Comparison of ENCODE assay signal across 13 cellular contexts in genomic region chr11:119795231-119795630, GRCh38.
DNase-seq lines count a peak whose midpoint lies in the region; FAIRE-seq and TF ChIP-seq lines count a peak whose summit lies in the region.
"Had no signal": no experiment of that assay in that cellular context is flagged by ENCODE, and none has a peak within 500 bp of the region (broad histone marks: within the 10 kb centered on the region; RNA-seq: fewer than 3 reads in every experiment).

No MANE protein-coding gene starts in this region.

- POLR2A ChIA-PET in A673 (lab: Charles Lee; ENCODE audit: low non-redundant PET), result no interaction called here
- POLR2A ChIA-PET in activated CD4-positive, alpha-beta memory T cell treated with anti-CD3 and anti-CD28 coated beads for 36 hours (lab: Charles Lee), result no interaction called here

- no peaks in the 10 kb centered on the region for H3K9me3 Mint-ChIP-seq in activated CD4-positive, alpha-beta memory T cell treated with anti-CD3 and anti-CD28 coated beads for 36 hours
- H3K9me3 Mint-ChIP-seq: naive thymus-derived CD8-positive, alpha-beta T cell had no signal

- FAIRE-seq in kidney (lab: Jason Lieb, UNC), result no peak

- H3K36me3 ChIP-seq in A673 (ENCODE audit: insufficient read depth, low read length, poor library complexity, severe bottlenecking) (no peaks in the 10 kb centered on the region), brain microvascular endothelial cell (replicated peaks) (no peaks in the 10 kb centered on the region), kidney (ENCODE audit: control insufficient read depth in 1 of 2, insufficient read depth in 2 of 2, low read length in 2 of 2) (no peaks in the 10 kb centered on the region)

- BruUV-seq in A673 (replicated peaks; lab: Mats Ljungman, UMichigan), result no TSS peak

- no peak overlapping the region for H3K27ac Mint-ChIP-seq in activated CD4-positive, alpha-beta memory T cell treated with anti-CD3 and anti-CD28 coated beads for 36 hours
- H3K27ac Mint-ChIP-seq: naive thymus-derived CD8-positive, alpha-beta T cell had no signal

- TF ChIP-seq CTCF in A673 (conservative IDR thresholded peaks at IDR 0.05; ENCODE audit: low read depth, low read length), result no peak
- no peak for TF ChIP-seq CTCF in brain microvascular endothelial cell (IDR thresholded peaks at IDR 0.05; ENCODE audit: low read depth, low read length, missing control alignments)
- no peak for TF ChIP-seq CTCF in kidney (IDR thresholded peaks at IDR 0.05; ENCODE audit: borderline replicate concordance, extremely low read depth, insufficient read depth)

- H3K4me1 ChIP-seq in A673 (ENCODE audit: insufficient read depth, low read length, poor library complexity, severe bottlenecking) (peaks cover 14% of the 10 kb centered on the region), kidney (ENCODE audit: control insufficient read depth in 1 of 2, insufficient read depth in 1 of 2, low read depth in 1 of 2, low read length in 2 of 2) (no peaks in the 10 kb centered on the region)

- DNase-seq in A673 (ENCODE audit: low spot score) (peak; percentile 43), HPDE6-E6E7 (ENCODE audit: extremely low spot score) (peak; percentile 71), brain microvascular endothelial cell (peak; percentile 94), kidney (peak; percentile 32), NCI-H524 (lab: John Stamatoyannopoulos, UW) (no peak)
- DNase-seq in activated CD4-positive, alpha-beta memory T cell treated with anti-CD3 and anti-CD28 coated beads for 36 hours, result no peak
- no peak for DNase-seq in activated T-cell treated with anti-CD3 and anti-CD28 coated beads, Interleukin-2, amount 50 U/mL, for 1 hour
- no peak for DNase-seq in activated CD4-positive, alpha-beta T cell treated with anti-CD3 and anti-CD28 coated beads for 4 hours
- DNase-seq: activated CD8-positive, alpha-beta memory T cell treated with anti-CD3 and anti-CD28 coated beads, Interleukin-2, amount 50 U/mL, for 48 hours; kidney glomerular epithelial cell; naive thymus-derived CD8-positive, alpha-beta T cell; stimulated activated CD4-positive, alpha-beta T cell treated with anti-CD3 and anti-CD28 coated beads, Interleukin-15, amount 100 ng/mL, for 24 hours; stimulated activated naive CD4-positive, alpha-beta T cell treated with Interleukin-2 at 50 U/mL for 16 hours had no signal

- CTCF ChIA-PET in A673 (lab: Charles Lee), result no interaction called here
- CTCF ChIA-PET in activated CD4-positive, alpha-beta memory T cell treated with anti-CD3 and anti-CD28 coated beads for 36 hours (lab: Charles Lee), result no interaction called here

- H3K4me3 ChIP-seq in A673 (ENCODE audit: low read depth, low read length, poor library complexity, severe bottlenecking), result no peak overlapping the region
- H3K4me3 ChIP-seq in brain microvascular endothelial cell (ENCODE audit: low read depth, low read length), result no peak overlapping the region
- no peak overlapping the region for H3K4me3 ChIP-seq in kidney (ENCODE audit: low read length in 2 of 2)

- H3K4me1 Mint-ChIP-seq in activated CD4-positive, alpha-beta memory T cell treated with anti-CD3 and anti-CD28 coated beads for 36 hours (ENCODE audit: low read depth), result no peaks in the 10 kb centered on the region
- H3K4me1 Mint-ChIP-seq: naive thymus-derived CD8-positive, alpha-beta T cell had no signal

- H3K27me3 ChIP-seq in A673 (replicated peaks; ENCODE audit: insufficient read depth, low read depth, low read length, poor library complexity) (peaks cover 3% of the 10 kb centered on the region), brain microvascular endothelial cell (replicated peaks) (no peaks in the 10 kb centered on the region)

- H3K9me3 ChIP-seq in A673 (ENCODE audit: low read depth, low read length, poor library complexity, severe bottlenecking) (no peaks in the 10 kb centered on the region), kidney (ENCODE audit: control insufficient read depth in 1 of 2, low read length in 2 of 2) (no peaks in the 10 kb centered on the region)

- no peak overlapping the region for H3K9ac ChIP-seq in kidney (ENCODE audit: low read length in 2 of 2)

- H3K27ac ChIP-seq in A673 (ENCODE audit: low read depth, low read length, poor library complexity, severe bottlenecking) (no peak overlapping the region), brain microvascular endothelial cell (peak overlapping the region; percentile 35), kidney (ENCODE audit: low read depth in 2 of 2, low read length in 2 of 2) (no peak overlapping the region)

- H3K27me3 Mint-ChIP-seq in activated CD4-positive, alpha-beta memory T cell treated with anti-CD3 and anti-CD28 coated beads for 36 hours, result peaks cover 17% of the 10 kb centered on the region

- intact Hi-C loops in A673 (cut with micrococcal nuclease; ENCODE audit: unreplicated experiment) (no loop called here), kidney (cut with DNase I) (no loop called here)
- intact Hi-C loops in activated CD4-positive, alpha-beta memory T cell treated with anti-CD3 and anti-CD28 coated beads for 36 hours (cut with micrococcal nuclease), result no loop called here

- H3K4me3 Mint-ChIP-seq in activated CD4-positive, alpha-beta memory T cell treated with anti-CD3 and anti-CD28 coated beads for 36 hours, result no peak overlapping the region
- H3K4me3 Mint-ChIP-seq: naive thymus-derived CD8-positive, alpha-beta T cell had no signal

- in situ Hi-C loops in brain microvascular endothelial cell (cut with HindIII; ENCODE audit: low pct_ligation_motif_present, low sequenced_read_pairs), result no loop called here

- H3K36me3 Mint-ChIP-seq in activated CD4-positive, alpha-beta memory T cell treated with anti-CD3 and anti-CD28 coated beads for 36 hours, result no peaks in the 10 kb centered on the region
- H3K36me3 Mint-ChIP-seq: naive thymus-derived CD8-positive, alpha-beta T cell had no signal

Comparison
In these comparisons a context has a peak if more than half of its experiments do, and no peak if none do; other contexts are left out.
1. DNase-seq: peak in A673 (single experiment), HPDE6-E6E7 (single experiment), brain microvascular endothelial cell (single experiment) and kidney (single experiment); none in activated CD4-positive, alpha-beta memory T cell treated with anti-CD3 and anti-CD28 coated beads for 36 hours (single experiment), activated T-cell treated with anti-CD3 and anti-CD28 coated beads, Interleukin-2, amount 50 U/mL, for 1 hour (single experiment), activated CD4-positive, alpha-beta T cell treated with anti-CD3 and anti-CD28 coated beads for 4 hours (0 of 2) and NCI-H524 (0 of 2).